In the genomic region with DNA sequence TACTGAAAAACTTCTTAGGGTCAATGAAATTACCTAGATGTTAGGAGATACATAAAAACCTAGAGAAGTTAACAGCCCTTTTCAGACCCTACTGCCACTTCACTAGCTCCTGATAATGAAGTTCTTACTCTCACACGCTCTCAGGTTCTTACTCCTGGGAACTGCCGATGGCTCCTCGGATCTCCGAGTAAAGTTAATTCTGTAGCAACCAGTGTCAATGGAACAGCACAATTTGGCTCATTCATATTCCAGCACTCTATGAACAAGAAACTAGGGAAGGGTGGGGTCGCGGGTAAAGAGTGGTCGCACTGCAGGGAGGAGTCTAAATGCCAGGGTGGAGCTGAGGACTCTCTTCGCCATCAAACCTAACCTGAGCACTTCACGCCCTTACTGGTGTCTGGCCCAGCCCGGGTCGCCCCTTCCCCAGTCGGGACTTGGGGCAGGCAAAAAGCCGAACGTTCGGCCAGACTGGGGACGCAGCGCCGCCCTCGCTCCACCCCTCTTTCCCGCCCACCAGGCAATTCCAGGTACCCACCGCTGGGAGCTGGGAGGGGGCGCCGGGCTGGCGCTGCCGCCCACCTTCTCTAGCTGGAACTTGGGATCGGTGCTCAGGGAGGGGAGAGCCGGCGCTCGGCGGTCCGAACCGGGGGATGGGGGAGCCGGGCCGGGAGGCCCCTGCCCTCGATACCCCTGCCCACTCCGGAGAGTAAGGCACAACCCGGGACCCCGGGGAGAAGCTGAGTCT, we compare ENCODE assay signal across 8 cellular contexts.
A peak's percentile ranks its signal among the peaks of the same experiment; 100 is the strongest.
DNase-seq lines count a peak whose midpoint lies in the region; ATAC-seq and TF ChIP-seq lines count a peak whose summit lies in the region.

No MANE protein-coding gene starts in this region.

- DNase-seq in AG09309 (ENCODE audit: low read depth) = no peak
- peak; percentile 26 for DNase-seq in NCI-H2196 treated with DMSO at 0.1 percent for 48 hours (lab: John Stamatoyannopoulos, UW; ENCODE audit: unreplicated experiment)
- peak; percentile 17 for DNase-seq in activated CD4-positive, alpha-beta T cell treated with anti-CD3 and anti-CD28 coated beads, Interleukin-2, amount 50 U/mL, for 4 hours
- DNase-seq in effector memory CD8-positive, alpha-beta T cell = peak; percentile 34 to 46 (median 36)
- DNase-seq in medulla oblongata (ENCODE audit: extremely low spot score) = peak; percentile 34
- peak; percentile 32 for DNase-seq in stimulated activated CD8-positive, alpha-beta memory T cell treated with anti-CD3 and anti-CD28 coated beads, Interleukin-12 subunit alpha, Interleukin-12 subunit beta, amount 100 ng/mL, for 4 hours (ENCODE audit: low read depth)

- H3K36me3 Mint-ChIP-seq in effector memory CD8-positive, alpha-beta T cell (ENCODE audit: insufficient read depth) = peaks cover 14% of the 10 kb centered on the region

- peak overlapping the region; percentile 98 for H3K4me3 ChIP-seq in AG09309 (ENCODE audit: control insufficient read depth, low read depth, low read length)

- peak; percentile 41 for TF ChIP-seq CTCF in AG09309 (IDR thresholded peaks at IDR 0.05; ENCODE audit: control insufficient read depth, insufficient read depth, low read depth, low read length, missing control alignments)

- peak overlapping the region; percentile 90 to 95 for H3K27ac Mint-ChIP-seq in effector memory CD8-positive, alpha-beta T cell

- H3K4me3 Mint-ChIP-seq in effector memory CD8-positive, alpha-beta T cell = peak overlapping the region; percentile 97 to 100

- ATAC-seq in GM18519 (IDR thresholded peaks at IDR 0.05; ENCODE audit: low FRiP score, unreplicated experiment) = peak; percentile 31
- peak; percentile 60 for ATAC-seq in HG03039 (IDR thresholded peaks at IDR 0.05; ENCODE audit: unreplicated experiment)
- peak; percentile 59 for ATAC-seq in effector memory CD8-positive, alpha-beta T cell (replicated peaks)

- H3K4me1 Mint-ChIP-seq in effector memory CD8-positive, alpha-beta T cell (ENCODE audit: low read depth in 2 of 2) = peaks cover 7 to 8% of the 10 kb centered on the region in 2 donors

- H3K9me3 Mint-ChIP-seq in effector memory CD8-positive, alpha-beta T cell = no peaks in the 10 kb centered on the region

- H3K27me3 Mint-ChIP-seq in effector memory CD8-positive, alpha-beta T cell = peaks cover 0 to 5% of the 10 kb centered on the region in 2 donors
